9 cellular contexts compared by ENCODE assay signal in the genomic region with DNA sequence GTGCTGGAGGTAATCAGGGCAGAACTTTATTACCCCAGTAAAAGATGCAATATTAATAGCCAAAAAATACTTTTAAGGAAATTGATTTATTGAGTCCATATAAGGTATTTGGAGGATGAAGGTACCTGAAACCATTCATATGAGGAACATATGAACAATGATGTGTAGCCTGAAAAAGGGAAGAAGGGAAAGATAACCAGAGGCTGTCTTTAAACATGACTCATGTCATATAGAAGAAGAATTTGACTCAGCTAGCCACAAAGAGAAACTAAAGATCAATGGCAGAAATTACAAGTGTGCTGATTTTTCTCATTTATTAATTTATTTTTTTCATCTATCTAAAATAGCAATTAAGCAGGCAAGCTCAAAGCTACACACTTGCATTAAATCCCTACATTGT.
DNase-seq lines count a peak whose midpoint lies in the region; ATAC-seq and TF ChIP-seq lines count a peak whose summit lies in the region.
"Had no signal": no experiment of that assay in that cellular context is flagged by ENCODE, and none has a peak within 500 bp of the region (broad histone marks: within the 10 kb centered on the region; RNA-seq: fewer than 3 reads in every experiment).

No MANE protein-coding gene starts in this region.

- H3K9me3 Mint-ChIP-seq in CD8-positive, alpha-beta T cell: no peaks in the 10 kb centered on the region
- H3K9me3 Mint-ChIP-seq in progenitor cell of endocrine pancreas (ENCODE audit: low read depth): no peaks in the 10 kb centered on the region

- H3K4me1 Mint-ChIP-seq in CD8-positive, alpha-beta T cell (ENCODE audit: low read depth): no peaks in the 10 kb centered on the region
- peaks cover 3% of the 10 kb centered on the region for H3K4me1 Mint-ChIP-seq in progenitor cell of endocrine pancreas (ENCODE audit: low read depth)

- POLR2A ChIA-PET in CD8-positive, alpha-beta T cell (lab: Charles Lee): no interaction called here

- no peaks in the 10 kb centered on the region for H3K9me3 ChIP-seq in CD8-positive, alpha-beta T cell (ENCODE audit: low read length)

- no peaks in the 10 kb centered on the region for H3K4me1 ChIP-seq in CD8-positive, alpha-beta T cell (ENCODE audit: insufficient read depth, low read length)
- H3K4me1 ChIP-seq: parathyroid adenoma had no signal

- no peak overlapping the region for H3K4me3 Mint-ChIP-seq in CD8-positive, alpha-beta T cell
- no peak overlapping the region for H3K4me3 Mint-ChIP-seq in progenitor cell of endocrine pancreas (ENCODE audit: low read depth)

- CTCF ChIA-PET in CD8-positive, alpha-beta T cell (lab: Charles Lee): no interaction called here

- TF ChIP-seq CTCF in epithelial cell of esophagus (IDR thresholded peaks at IDR 0.05; ENCODE audit: insufficient read depth, low read depth, low read length, missing control alignments): no peak
- TF ChIP-seq CTCF in CD8-positive, alpha-beta T cell (IDR thresholded peaks at IDR 0.05): no peak
- no peak for TF ChIP-seq CTCF in progenitor cell of endocrine pancreas (IDR thresholded peaks at IDR 0.05; ENCODE audit: unreplicated experiment)

- H3K36me3 ChIP-seq in CD8-positive, alpha-beta T cell (ENCODE audit: insufficient read depth, low read length): no peaks in the 10 kb centered on the region

- ATAC-seq in GM18867 (IDR thresholded peaks at IDR 0.05; ENCODE audit: unreplicated experiment): peak; percentile 82
- ATAC-seq in GM21619 (IDR thresholded peaks at IDR 0.05; ENCODE audit: unreplicated experiment): peak; percentile 77
- ATAC-seq in HG03432 (IDR thresholded peaks at IDR 0.05; ENCODE audit: unreplicated experiment): peak; percentile 85
- ATAC-seq in CD8-positive, alpha-beta T cell: no peak

- H3K36me3 Mint-ChIP-seq in CD8-positive, alpha-beta T cell: no peaks in the 10 kb centered on the region
- H3K36me3 Mint-ChIP-seq in progenitor cell of endocrine pancreas (ENCODE audit: insufficient read depth): no peaks in the 10 kb centered on the region

- DNase-seq in epithelial cell of esophagus (ENCODE audit: low read depth) (peak; percentile 50), COR-L47 (lab: John Stamatoyannopoulos, UW) (no peak), progenitor cell of endocrine pancreas (ENCODE audit: low spot score, unreplicated experiment) (no peak)
- no peak for DNase-seq in CD8-positive, alpha-beta T cell
- DNase-seq: SHP77 treated with DMSO at 0.1 percent for 48 hours had no signal

- H3K27me3 ChIP-seq in CD8-positive, alpha-beta T cell (ENCODE audit: insufficient read depth, low read length): no peaks in the 10 kb centered on the region

- H3K4me3 ChIP-seq in epithelial cell of esophagus (ENCODE audit: low read length): no peak overlapping the region
- H3K4me3 ChIP-seq in CD8-positive, alpha-beta T cell (ENCODE audit: low read depth, low read length): no peak overlapping the region

- H3K27me3 Mint-ChIP-seq in CD8-positive, alpha-beta T cell (ENCODE audit: low read depth): no peaks in the 10 kb centered on the region
- peaks cover 2% of the 10 kb centered on the region for H3K27me3 Mint-ChIP-seq in progenitor cell of endocrine pancreas

- H3K27ac Mint-ChIP-seq in CD8-positive, alpha-beta T cell: no peak overlapping the region
- H3K27ac Mint-ChIP-seq in progenitor cell of endocrine pancreas: no peak overlapping the region

- intact Hi-C loops in CD8-positive, alpha-beta T cell (cut with DNase I, micrococcal nuclease): no loop called here

- no peak overlapping the region for H3K27ac ChIP-seq in CD8-positive, alpha-beta T cell (ENCODE audit: low read depth, low read length)
- H3K27ac ChIP-seq: parathyroid adenoma had no signal
